Comparison of ENCODE assay signal across 23 cellular contexts in genomic region chr16:5321925-5322324, GRCh38.
A peak's percentile ranks its signal among the peaks of the same experiment; 100 is the strongest.
DNase-seq lines count a peak whose midpoint lies in the region; ATAC-seq and TF ChIP-seq lines count a peak whose summit lies in the region.
"Had no signal": no experiment of that assay in that cellular context is flagged by ENCODE, and none has a peak within 500 bp of the region (broad histone marks: within the 10 kb centered on the region; RNA-seq: fewer than 3 reads in every experiment).

No MANE protein-coding gene starts in this region.

- no peak overlapping the region for H3K4me3 Mint-ChIP-seq in T-helper 17 cell
- H3K4me3 Mint-ChIP-seq: CD4-positive, CD25-positive, alpha-beta regulatory T cell; H9 had no signal

- no peaks in the 10 kb centered on the region for H3K4me1 Mint-ChIP-seq in T-helper 17 cell
- H3K4me1 Mint-ChIP-seq: CD4-positive, CD25-positive, alpha-beta regulatory T cell had no signal

- no peak for TF ChIP-seq CTCF in GM12865 (IDR thresholded peaks at IDR 0.05; ENCODE audit: insufficient read depth, low read depth, low read length, missing control alignments)
- no peak for TF ChIP-seq CTCF in astrocyte of the spinal cord (IDR thresholded peaks at IDR 0.05; ENCODE audit: low read depth, low read length)
- no peak for TF ChIP-seq CTCF in omental fat pad (IDR thresholded peaks at IDR 0.05)
- TF ChIP-seq CTCF in left lung (IDR thresholded peaks at IDR 0.05), result no peak

- no peaks in the 10 kb centered on the region for H3K36me3 ChIP-seq in left lung
- H3K36me3 ChIP-seq: BE2C had no signal

- H3K27ac ChIP-seq in left lung, result no peak overlapping the region
- H3K27ac ChIP-seq: GM23248, SK-N-MC had no signal

- DNase-seq in GM12865 (ENCODE audit: low read depth), result peak; percentile 2
- DNase-seq in RKO (ENCODE audit: low spot score), result peak; percentile 48
- DNase-seq in astrocyte of the spinal cord (ENCODE audit: low read depth, low spot score), result peak; percentile 48
- DNase-seq in omental fat pad (ENCODE audit: low spot score), result no peak
- no peak for DNase-seq in left lung
- DNase-seq in SKM-1 (lab: John Stamatoyannopoulos, UW; ENCODE audit: unreplicated experiment), result no peak
- no peak for DNase-seq in activated CD4-positive, alpha-beta T cell treated with anti-CD3 and anti-CD28 coated beads, Interleukin-2, amount 50 U/mL, for 4 hours
- no peak for DNase-seq in T-helper 17 cell
- DNase-seq: 8988T; ACHN; BE2C; CD4-positive, CD25-positive, alpha-beta regulatory T cell; GM23248; H9; IMR-90; KG1; NCI-H1048; NCI-H1417; NCI-H1694; NCI-H2029 treated with DMSO at 0.1 percent for 48 hours; NCI-H526 treated with DMSO at 0.1 percent for 48 hours; SIG-M5 had no signal

- H3K27me3 Mint-ChIP-seq in T-helper 17 cell, result peaks cover 9% of the 10 kb centered on the region

- H3K27me3 ChIP-seq in left lung, result no peaks in the 10 kb centered on the region
- H3K27me3 ChIP-seq: BE2C had no signal

- no peaks in the 10 kb centered on the region for H3K4me1 ChIP-seq in left lung
- H3K4me1 ChIP-seq: BE2C had no signal

- H3K4me3 ChIP-seq in GM12865 (ENCODE audit: low read depth, low read length) (no peak overlapping the region), astrocyte of the spinal cord (ENCODE audit: low read depth, low read length) (no peak overlapping the region), left lung (no peak overlapping the region)
- H3K4me3 ChIP-seq: GM23248, SK-N-MC had no signal

- intact Hi-C loops in left lung (cut with DNase I), result no loop called here

- H3K27ac Mint-ChIP-seq in T-helper 17 cell, result no peak overlapping the region
- H3K27ac Mint-ChIP-seq: CD4-positive, CD25-positive, alpha-beta regulatory T cell had no signal

- H3K36me3 Mint-ChIP-seq in T-helper 17 cell (ENCODE audit: low read depth), result no peaks in the 10 kb centered on the region
- H3K36me3 Mint-ChIP-seq: CD4-positive, CD25-positive, alpha-beta regulatory T cell had no signal

- peaks cover 0 to 5% of the 10 kb centered on the region in 2 donors for H3K9me3 ChIP-seq in left lung
- no peaks in the 10 kb centered on the region for H3K9me3 ChIP-seq in T-helper 17 cell (ENCODE audit: control insufficient read depth, low read length, poor library complexity, severe bottlenecking)
- H3K9me3 ChIP-seq: BE2C had no signal

- in situ Hi-C loops in astrocyte of the spinal cord (cut with HindIII; ENCODE audit: low sequenced_read_pairs), result no loop called here

- peak; percentile 64 for ATAC-seq in omental fat pad (ENCODE audit: low FRiP score)
- ATAC-seq in left lung, result no peak
- no peak for ATAC-seq in T-helper 17 cell

Comparison
In these comparisons a context has a peak if more than half of its experiments do, and no peak if none do; other contexts are left out.
1. DNase-seq: peak in GM12865 (single experiment), RKO (single experiment) and astrocyte of the spinal cord (single experiment); none in omental fat pad (single experiment), left lung (0 of 2), SKM-1 (single experiment), activated CD4-positive, alpha-beta T cell treated with anti-CD3 and anti-CD28 coated beads, Interleukin-2, amount 50 U/mL, for 4 hours (0 of 2) and T-helper 17 cell (0 of 3).